In the genomic region with DNA sequence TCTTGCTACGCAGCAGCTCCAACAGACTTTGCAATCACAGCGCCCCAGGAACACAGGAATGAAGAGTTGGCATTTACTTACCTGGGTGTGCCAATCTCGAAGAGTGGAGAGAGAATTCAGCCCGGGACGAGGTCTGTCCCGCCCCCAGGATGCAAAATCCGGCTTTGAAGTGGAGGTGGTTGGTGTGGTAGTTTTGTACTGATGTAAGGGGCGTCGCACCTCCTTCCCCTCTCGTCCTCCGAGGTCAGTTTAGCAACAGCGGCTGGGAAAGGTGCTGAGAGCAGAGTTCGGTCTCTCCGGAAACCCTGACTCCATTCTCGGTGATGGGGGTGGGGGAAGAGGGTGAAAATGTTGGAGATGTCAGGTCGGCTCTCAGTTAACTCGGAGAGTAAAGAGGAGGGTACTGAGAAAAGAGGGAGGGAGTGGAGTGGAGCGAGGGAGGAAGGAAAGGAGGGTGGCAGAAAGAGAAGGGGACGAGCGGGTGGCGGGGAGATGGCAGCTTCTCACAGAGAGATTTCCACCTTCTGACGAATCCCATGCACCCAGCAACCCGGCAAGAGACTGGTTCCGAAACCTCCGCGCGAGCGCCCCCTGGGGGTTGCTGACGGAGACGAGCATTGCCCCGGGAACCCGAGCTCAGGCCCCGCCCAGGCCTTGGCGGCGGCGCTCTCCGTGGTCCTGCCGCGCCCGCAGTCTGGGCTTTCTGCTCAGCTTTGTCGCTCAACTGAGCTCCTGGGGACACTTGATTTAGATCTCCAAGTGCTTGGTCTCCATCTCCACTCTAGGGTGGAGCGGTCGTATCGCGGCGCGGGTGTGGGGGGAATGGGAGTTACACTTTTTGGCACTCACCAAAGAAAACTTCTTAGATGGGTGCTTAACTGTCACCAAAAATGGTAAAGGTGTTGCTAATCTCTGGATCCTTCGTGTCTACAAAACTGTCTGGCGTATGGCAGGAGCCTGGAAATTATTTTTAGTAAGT, we compare ENCODE assay signal across 8 cellular contexts. TPM values are rescaled to one million over a fixed set of nuclear protein-coding genes. Genes with fewer than 3 reads are reported as not detected.
A peak's percentile ranks its signal among the peaks of the same experiment; 100 is the strongest.
DNase-seq lines count a peak whose midpoint lies in the region; ATAC-seq and TF ChIP-seq lines count a peak whose summit lies in the region.

A gene (minus strand): TSS at position 529 of the 979 bp plus-strand sequence.

- POLR2A ChIA-PET in HEK293T (lab: Yijun Ruan, JAX): interaction anchor here (1.5 kb wide), 1 partner anchor 26 kb away, joined by 4 read pairs; no protein-coding TSS in a partner anchor

- intact Hi-C loops in heart left ventricle (cut with DNase I): loop anchor here in 8 of 10 donors (5.0 to 10.0 kb wide), 11 partner anchors 140 to 1010 kb away; a partner anchor contains a TSS

- H3K9ac ChIP-seq in SK-N-MC (ENCODE audit: insufficient read length): peak within 1 kb of the TSS; percentile 65

- H3K36me3 ChIP-seq in SK-N-MC (ENCODE audit: insufficient read depth, low read length) (no peaks in the 10 kb centered on the region), heart left ventricle (no peaks in the 10 kb centered on the region)

- WGBS in heart left ventricle, 4 donors: 5 to 8% (median 7%) methylated on average over 40 to 49 of the region's 49 CpGs

- H3K9me3 ChIP-seq in SK-N-MC (ENCODE audit: low read depth, low read length) (no peaks in the 10 kb centered on the region), heart left ventricle (no peaks in the 10 kb centered on the region)

- peaks cover 57% of the 10 kb centered on the region for H3K27me3 Mint-ChIP-seq in activated naive CD8-positive, alpha-beta T cell treated with anti-CD3 and anti-CD28 coated beads, Interleukin-2, amount 50 U/mL, for 24 hours

- H3K36me3 Mint-ChIP-seq in activated naive CD8-positive, alpha-beta T cell treated with anti-CD3 and anti-CD28 coated beads, Interleukin-2, amount 50 U/mL, for 24 hours (ENCODE audit: low read depth): no peaks in the 10 kb centered on the region

- H3K4me3 ChIP-seq in SK-N-MC (peak within 1 kb of the TSS; percentile 94), heart left ventricle (peak within 1 kb of the TSS in 7 of 12 donors; percentile 8 to 26 (median 20))

- H3K27me3 ChIP-seq in heart left ventricle: peaks cover 12 to 64% (median 46%) of the 10 kb centered on the region in 9 donors

- H3K27ac ChIP-seq in SK-N-MC (no peak within 1 kb of the TSS), heart left ventricle (no peak within 1 kb of the TSS)

- H3K27ac Mint-ChIP-seq in activated naive CD8-positive, alpha-beta T cell treated with anti-CD3 and anti-CD28 coated beads, Interleukin-2, amount 50 U/mL, for 24 hours: no peak within 1 kb of the TSS

- TF ChIP-seq POLR2A in heart left ventricle (IDR thresholded peaks at IDR 0.05): no peak

- CTCF ChIA-PET in HEK293T (lab: Yijun Ruan, JAX): interaction anchor here (0.5 to 1.2 kb wide), 11 partner anchors 10 to 1367 kb away, joined by 3 to 5 read pairs (median 3); no protein-coding TSS in a partner anchor

- DNase-seq in ELF-1 (ENCODE audit: low read depth, low spot score) (peak; percentile 96), HEK293T (ENCODE audit: extremely low spot score) (peak; percentile 92), NCI-H1092 treated with DMSO at 0.1 percent for 48 hours (lab: John Stamatoyannopoulos, UW) (peak; percentile 65), SK-N-MC (ENCODE audit: low read depth, low spot score) (peak; percentile 77), heart left ventricle (peak; percentile 72 to 85 (median 79)), pons (ENCODE audit: low spot score) (peak; percentile 53)
- peak; percentile 80 for DNase-seq in activated naive CD8-positive, alpha-beta T cell treated with anti-CD3 and anti-CD28 coated beads, Interleukin-2, amount 50 U/mL, for 24 hours

- no peaks in the 10 kb centered on the region for H3K9me3 Mint-ChIP-seq in activated naive CD8-positive, alpha-beta T cell treated with anti-CD3 and anti-CD28 coated beads, Interleukin-2, amount 50 U/mL, for 24 hours

- TF ChIP-seq CTCF in heart left ventricle (IDR thresholded peaks at IDR 0.05): peak; percentile 52 to 75 (median 62)

- peaks cover 0 to 13% (median 0%) of the 10 kb centered on the region in 12 donors for H3K4me1 ChIP-seq in heart left ventricle

- H3K4me3 Mint-ChIP-seq in activated naive CD8-positive, alpha-beta T cell treated with anti-CD3 and anti-CD28 coated beads, Interleukin-2, amount 50 U/mL, for 24 hours: no peak within 1 kb of the TSS

- peaks cover 6% of the 10 kb centered on the region for H3K4me1 Mint-ChIP-seq in activated naive CD8-positive, alpha-beta T cell treated with anti-CD3 and anti-CD28 coated beads, Interleukin-2, amount 50 U/mL, for 24 hours

- ATAC-seq in activated naive CD8-positive, alpha-beta T cell treated with anti-CD3 and anti-CD28 coated beads, Interleukin-2, amount 50 U/mL, for 24 hours: peak; percentile 93
- ATAC-seq in heart left ventricle: peak; percentile 85 to 98 (median 96)
- ATAC-seq in GM18517 (IDR thresholded peaks at IDR 0.05; ENCODE audit: unreplicated experiment): no peak

TF ChIP-seq in HEK293T, 16 proteins besides CTCF, POLR2A, EP300 and RAD21:
- TF ChIP-seq CTBP1 (IDR thresholded peaks at IDR 0.05; ENCODE audit: borderline replicate concordance): no peak
- no peak for TF ChIP-seq LEF1 (IDR thresholded peaks at IDR 0.05; ENCODE audit: borderline replicate concordance)

RNA-seq across cellular contexts. Expression of the gene that starts here (rescaled TPM):
- total RNA-seq in heart left ventricle: 10 to 100 TPM in 7 of 9 donors, 1 to 10 TPM in 2; 6.6 to 99.7 (median 28.2) TPM
- polyA plus RNA-seq in heart left ventricle: 10 to 100 TPM in 1 of 2 donors, 1 to 10 TPM in 1; 1.7 to 22.2 TPM
